ENCODE assay signal across 1 cellular context in genomic region chr11:117833401-117833891, GRCh38.
TF ChIP-seq lines count a peak whose summit lies in the region.

No MANE protein-coding gene starts in this region.

TF ChIP-seq in K562, 482 proteins besides CTCF, POLR2A, EP300 and RAD21 (continued from another document):
- no peak for TF ChIP-seq MYC (IDR thresholded peaks at IDR 0.05; ENCODE audit: low read depth, low read length)
- TF ChIP-seq MYC (CRISPR knock-in tag; IDR thresholded peaks at IDR 0.05; ENCODE audit: borderline replicate concordance, low read depth): no peak
- TF ChIP-seq THRAP3 (IDR thresholded peaks at IDR 0.05; ENCODE audit: borderline replicate concordance): no peak
- no peak for TF ChIP-seq PPARD (CRISPR knock-in tag; IDR thresholded peaks at IDR 0.05)
- no peak for TF ChIP-seq CBX5 (IDR thresholded peaks at IDR 0.05; ENCODE audit: borderline replicate concordance, low read depth)
- TF ChIP-seq, protein P1, sequence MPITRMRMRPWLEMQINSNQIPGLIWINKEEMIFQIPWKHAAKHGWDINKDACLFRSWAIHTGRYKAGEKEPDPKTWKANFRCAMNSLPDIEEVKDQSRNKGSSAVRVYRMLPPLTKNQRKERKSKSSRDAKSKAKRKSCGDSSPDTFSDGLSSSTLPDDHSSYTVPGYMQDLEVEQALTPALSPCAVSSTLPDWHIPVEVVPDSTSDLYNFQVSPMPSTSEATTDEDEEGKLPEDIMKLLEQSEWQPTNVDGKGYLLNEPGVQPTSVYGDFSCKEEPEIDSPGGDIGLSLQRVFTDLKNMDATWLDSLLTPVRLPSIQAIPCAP (CRISPR knock-in tag; IDR thresholded peaks at IDR 0.05; ENCODE audit: borderline replicate concordance): no peak
- TF ChIP-seq ERF (CRISPR knock-in tag; IDR thresholded peaks at IDR 0.05): no peak
- TF ChIP-seq ATF1 (CRISPR knock-in tag; IDR thresholded peaks at IDR 0.05): no peak
- TF ChIP-seq ATF1 (tag; IDR thresholded peaks at IDR 0.05): no peak
- TF ChIP-seq, protein P2, sequence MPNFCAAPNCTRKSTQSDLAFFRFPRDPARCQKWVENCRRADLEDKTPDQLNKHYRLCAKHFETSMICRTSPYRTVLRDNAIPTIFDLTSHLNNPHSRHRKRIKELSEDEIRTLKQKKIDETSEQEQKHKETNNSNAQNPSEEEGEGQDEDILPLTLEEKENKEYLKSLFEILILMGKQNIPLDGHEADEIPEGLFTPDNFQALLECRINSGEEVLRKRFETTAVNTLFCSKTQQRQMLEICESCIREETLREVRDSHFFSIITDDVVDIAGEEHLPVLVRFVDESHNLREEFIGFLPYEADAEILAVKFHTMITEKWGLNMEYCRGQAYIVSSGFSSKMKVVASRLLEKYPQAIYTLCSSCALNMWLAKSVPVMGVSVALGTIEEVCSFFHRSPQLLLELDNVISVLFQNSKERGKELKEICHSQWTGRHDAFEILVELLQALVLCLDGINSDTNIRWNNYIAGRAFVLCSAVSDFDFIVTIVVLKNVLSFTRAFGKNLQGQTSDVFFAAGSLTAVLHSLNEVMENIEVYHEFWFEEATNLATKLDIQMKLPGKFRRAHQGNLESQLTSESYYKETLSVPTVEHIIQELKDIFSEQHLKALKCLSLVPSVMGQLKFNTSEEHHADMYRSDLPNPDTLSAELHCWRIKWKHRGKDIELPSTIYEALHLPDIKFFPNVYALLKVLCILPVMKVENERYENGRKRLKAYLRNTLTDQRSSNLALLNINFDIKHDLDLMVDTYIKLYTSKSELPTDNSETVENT (CRISPR knock-in tag; IDR thresholded peaks at IDR 0.05): no peak
- TF ChIP-seq, protein P3, sequence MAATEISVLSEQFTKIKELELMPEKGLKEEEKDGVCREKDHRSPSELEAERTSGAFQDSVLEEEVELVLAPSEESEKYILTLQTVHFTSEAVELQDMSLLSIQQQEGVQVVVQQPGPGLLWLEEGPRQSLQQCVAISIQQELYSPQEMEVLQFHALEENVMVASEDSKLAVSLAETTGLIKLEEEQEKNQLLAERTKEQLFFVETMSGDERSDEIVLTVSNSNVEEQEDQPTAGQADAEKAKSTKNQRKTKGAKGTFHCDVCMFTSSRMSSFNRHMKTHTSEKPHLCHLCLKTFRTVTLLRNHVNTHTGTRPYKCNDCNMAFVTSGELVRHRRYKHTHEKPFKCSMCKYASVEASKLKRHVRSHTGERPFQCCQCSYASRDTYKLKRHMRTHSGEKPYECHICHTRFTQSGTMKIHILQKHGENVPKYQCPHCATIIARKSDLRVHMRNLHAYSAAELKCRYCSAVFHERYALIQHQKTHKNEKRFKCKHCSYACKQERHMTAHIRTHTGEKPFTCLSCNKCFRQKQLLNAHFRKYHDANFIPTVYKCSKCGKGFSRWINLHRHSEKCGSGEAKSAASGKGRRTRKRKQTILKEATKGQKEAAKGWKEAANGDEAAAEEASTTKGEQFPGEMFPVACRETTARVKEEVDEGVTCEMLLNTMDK (IDR thresholded peaks at IDR 0.05; ENCODE audit: borderline replicate concordance, insufficient read depth, low read depth, low read length, poor library complexity, severe bottlenecking): no peak
- no peak for TF ChIP-seq THRA (IDR thresholded peaks at IDR 0.05)
- TF ChIP-seq CEBPB (tag; IDR thresholded peaks at IDR 0.05): peak; percentile 43; the same call in 1 of the 2 replicates
- no peak for TF ChIP-seq ILK (tag; IDR thresholded peaks at IDR 0.05; ENCODE audit: borderline replicate concordance, low read depth)
- no peak for TF ChIP-seq STAG1 (CRISPR knock-in tag; IDR thresholded peaks at IDR 0.05; ENCODE audit: borderline replicate concordance)
- TF ChIP-seq HDGF (IDR thresholded peaks at IDR 0.05): no peak
- TF ChIP-seq, protein P4, sequence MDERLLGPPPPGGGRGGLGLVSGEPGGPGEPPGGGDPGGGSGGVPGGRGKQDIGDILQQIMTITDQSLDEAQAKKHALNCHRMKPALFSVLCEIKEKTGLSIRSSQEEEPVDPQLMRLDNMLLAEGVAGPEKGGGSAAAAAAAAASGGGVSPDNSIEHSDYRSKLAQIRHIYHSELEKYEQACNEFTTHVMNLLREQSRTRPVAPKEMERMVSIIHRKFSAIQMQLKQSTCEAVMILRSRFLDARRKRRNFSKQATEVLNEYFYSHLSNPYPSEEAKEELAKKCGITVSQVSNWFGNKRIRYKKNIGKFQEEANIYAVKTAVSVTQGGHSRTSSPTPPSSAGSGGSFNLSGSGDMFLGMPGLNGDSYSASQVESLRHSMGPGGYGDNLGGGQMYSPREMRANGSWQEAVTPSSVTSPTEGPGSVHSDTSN (CRISPR knock-in tag; IDR thresholded peaks at IDR 0.05; ENCODE audit: low read depth): no peak
- TF ChIP-seq, protein P4 (tag; conservative IDR thresholded peaks at IDR 0.05; ENCODE audit: low read depth): peak; percentile 72
- TF ChIP-seq PATZ1 (CRISPR knock-in tag; IDR thresholded peaks at IDR 0.05; ENCODE audit: borderline replicate concordance): no peak
- no peak for TF ChIP-seq ZBTB17 (CRISPR knock-in tag; IDR thresholded peaks at IDR 0.05)
- TF ChIP-seq SIN3A (IDR thresholded peaks at IDR 0.05; ENCODE audit: borderline replicate concordance in 2 of 2, control insufficient read depth in 1 of 2, low read depth in 2 of 2, low read length in 2 of 2): no peak
- no peak for TF ChIP-seq CSDE1 (IDR thresholded peaks at IDR 0.05)
- TF ChIP-seq ZNF197 (CRISPR knock-in tag; IDR thresholded peaks at IDR 0.05; ENCODE audit: low read depth): no peak
- TF ChIP-seq, protein P5, sequence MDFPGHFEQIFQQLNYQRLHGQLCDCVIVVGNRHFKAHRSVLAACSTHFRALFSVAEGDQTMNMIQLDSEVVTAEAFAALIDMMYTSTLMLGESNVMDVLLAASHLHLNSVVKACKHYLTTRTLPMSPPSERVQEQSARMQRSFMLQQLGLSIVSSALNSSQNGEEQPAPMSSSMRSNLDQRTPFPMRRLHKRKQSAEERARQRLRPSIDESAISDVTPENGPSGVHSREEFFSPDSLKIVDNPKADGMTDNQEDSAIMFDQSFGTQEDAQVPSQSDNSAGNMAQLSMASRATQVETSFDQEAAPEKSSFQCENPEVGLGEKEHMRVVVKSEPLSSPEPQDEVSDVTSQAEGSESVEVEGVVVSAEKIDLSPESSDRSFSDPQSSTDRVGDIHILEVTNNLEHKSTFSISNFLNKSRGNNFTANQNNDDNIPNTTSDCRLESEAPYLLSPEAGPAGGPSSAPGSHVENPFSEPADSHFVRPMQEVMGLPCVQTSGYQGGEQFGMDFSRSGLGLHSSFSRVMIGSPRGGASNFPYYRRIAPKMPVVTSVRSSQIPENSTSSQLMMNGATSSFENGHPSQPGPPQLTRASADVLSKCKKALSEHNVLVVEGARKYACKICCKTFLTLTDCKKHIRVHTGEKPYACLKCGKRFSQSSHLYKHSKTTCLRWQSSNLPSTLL (IDR thresholded peaks at IDR 0.05): no peak
- no peak for TF ChIP-seq CEBPG (CRISPR knock-in tag; IDR thresholded peaks at IDR 0.05)
- TF ChIP-seq CEBPG (tag; conservative IDR thresholded peaks at IDR 0.05 in 1 of 2, IDR thresholded peaks at IDR 0.05 in 1 of 2): peak in 1 of 2 experiments; percentile 65; a peak in 2 of 4 replicates
- TF ChIP-seq, protein P6, sequence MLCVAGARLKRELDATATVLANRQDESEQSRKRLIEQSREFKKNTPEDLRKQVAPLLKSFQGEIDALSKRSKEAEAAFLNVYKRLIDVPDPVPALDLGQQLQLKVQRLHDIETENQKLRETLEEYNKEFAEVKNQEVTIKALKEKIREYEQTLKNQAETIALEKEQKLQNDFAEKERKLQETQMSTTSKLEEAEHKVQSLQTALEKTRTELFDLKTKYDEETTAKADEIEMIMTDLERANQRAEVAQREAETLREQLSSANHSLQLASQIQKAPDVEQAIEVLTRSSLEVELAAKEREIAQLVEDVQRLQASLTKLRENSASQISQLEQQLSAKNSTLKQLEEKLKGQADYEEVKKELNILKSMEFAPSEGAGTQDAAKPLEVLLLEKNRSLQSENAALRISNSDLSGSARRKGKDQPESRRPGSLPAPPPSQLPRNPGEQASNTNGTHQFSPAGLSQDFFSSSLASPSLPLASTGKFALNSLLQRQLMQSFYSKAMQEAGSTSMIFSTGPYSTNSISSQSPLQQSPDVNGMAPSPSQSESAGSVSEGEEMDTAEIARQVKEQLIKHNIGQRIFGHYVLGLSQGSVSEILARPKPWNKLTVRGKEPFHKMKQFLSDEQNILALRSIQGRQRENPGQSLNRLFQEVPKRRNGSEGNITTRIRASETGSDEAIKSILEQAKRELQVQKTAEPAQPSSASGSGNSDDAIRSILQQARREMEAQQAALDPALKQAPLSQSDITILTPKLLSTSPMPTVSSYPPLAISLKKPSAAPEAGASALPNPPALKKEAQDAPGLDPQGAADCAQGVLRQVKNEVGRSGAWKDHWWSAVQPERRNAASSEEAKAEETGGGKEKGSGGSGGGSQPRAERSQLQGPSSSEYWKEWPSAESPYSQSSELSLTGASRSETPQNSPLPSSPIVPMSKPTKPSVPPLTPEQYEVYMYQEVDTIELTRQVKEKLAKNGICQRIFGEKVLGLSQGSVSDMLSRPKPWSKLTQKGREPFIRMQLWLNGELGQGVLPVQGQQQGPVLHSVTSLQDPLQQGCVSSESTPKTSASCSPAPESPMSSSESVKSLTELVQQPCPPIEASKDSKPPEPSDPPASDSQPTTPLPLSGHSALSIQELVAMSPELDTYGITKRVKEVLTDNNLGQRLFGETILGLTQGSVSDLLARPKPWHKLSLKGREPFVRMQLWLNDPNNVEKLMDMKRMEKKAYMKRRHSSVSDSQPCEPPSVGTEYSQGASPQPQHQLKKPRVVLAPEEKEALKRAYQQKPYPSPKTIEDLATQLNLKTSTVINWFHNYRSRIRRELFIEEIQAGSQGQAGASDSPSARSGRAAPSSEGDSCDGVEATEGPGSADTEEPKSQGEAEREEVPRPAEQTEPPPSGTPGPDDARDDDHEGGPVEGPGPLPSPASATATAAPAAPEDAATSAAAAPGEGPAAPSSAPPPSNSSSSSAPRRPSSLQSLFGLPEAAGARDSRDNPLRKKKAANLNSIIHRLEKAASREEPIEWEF (CRISPR knock-in tag; IDR thresholded peaks at IDR 0.05): no peak
- no peak for TF ChIP-seq SMC3 (conservative IDR thresholded peaks at IDR 0.05; ENCODE audit: insufficient read depth, low read depth, low read length)
- TF ChIP-seq, protein P7, sequence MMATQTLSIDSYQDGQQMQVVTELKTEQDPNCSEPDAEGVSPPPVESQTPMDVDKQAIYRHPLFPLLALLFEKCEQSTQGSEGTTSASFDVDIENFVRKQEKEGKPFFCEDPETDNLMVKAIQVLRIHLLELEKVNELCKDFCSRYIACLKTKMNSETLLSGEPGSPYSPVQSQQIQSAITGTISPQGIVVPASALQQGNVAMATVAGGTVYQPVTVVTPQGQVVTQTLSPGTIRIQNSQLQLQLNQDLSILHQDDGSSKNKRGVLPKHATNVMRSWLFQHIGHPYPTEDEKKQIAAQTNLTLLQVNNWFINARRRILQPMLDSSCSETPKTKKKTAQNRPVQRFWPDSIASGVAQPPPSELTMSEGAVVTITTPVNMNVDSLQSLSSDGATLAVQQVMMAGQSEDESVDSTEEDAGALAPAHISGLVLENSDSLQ (IDR thresholded peaks at IDR 0.05): peak; percentile 78
- TF ChIP-seq ZNF175 (CRISPR knock-in tag; IDR thresholded peaks at IDR 0.05; ENCODE audit: low read depth): no peak
- no peak for TF ChIP-seq OTX1 (CRISPR knock-in tag; IDR thresholded peaks at IDR 0.05)
- no peak for TF ChIP-seq HBP1 (CRISPR knock-in tag; IDR thresholded peaks at IDR 0.05)
- no peak for TF ChIP-seq NFXL1 (CRISPR knock-in tag; IDR thresholded peaks at IDR 0.05)
- TF ChIP-seq TCF3 (CRISPR knock-in tag; IDR thresholded peaks at IDR 0.05): no peak
- TF ChIP-seq, protein P8, sequence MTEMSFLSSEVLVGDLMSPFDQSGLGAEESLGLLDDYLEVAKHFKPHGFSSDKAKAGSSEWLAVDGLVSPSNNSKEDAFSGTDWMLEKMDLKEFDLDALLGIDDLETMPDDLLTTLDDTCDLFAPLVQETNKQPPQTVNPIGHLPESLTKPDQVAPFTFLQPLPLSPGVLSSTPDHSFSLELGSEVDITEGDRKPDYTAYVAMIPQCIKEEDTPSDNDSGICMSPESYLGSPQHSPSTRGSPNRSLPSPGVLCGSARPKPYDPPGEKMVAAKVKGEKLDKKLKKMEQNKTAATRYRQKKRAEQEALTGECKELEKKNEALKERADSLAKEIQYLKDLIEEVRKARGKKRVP (CRISPR knock-in tag; IDR thresholded peaks at IDR 0.05): no peak
